Comparison of ENCODE assay signal across 8 cellular contexts in genomic region chrX:129905787-129906580, GRCh38. TPM values are rescaled to one million over a fixed set of nuclear protein-coding genes. Genes with fewer than 3 reads are reported as not detected.
A peak's percentile ranks its signal among the peaks of the same experiment; 100 is the strongest.
DNase-seq lines count a peak whose midpoint lies in the region; ATAC-seq and TF ChIP-seq lines count a peak whose summit lies in the region.

A gene with protein sequence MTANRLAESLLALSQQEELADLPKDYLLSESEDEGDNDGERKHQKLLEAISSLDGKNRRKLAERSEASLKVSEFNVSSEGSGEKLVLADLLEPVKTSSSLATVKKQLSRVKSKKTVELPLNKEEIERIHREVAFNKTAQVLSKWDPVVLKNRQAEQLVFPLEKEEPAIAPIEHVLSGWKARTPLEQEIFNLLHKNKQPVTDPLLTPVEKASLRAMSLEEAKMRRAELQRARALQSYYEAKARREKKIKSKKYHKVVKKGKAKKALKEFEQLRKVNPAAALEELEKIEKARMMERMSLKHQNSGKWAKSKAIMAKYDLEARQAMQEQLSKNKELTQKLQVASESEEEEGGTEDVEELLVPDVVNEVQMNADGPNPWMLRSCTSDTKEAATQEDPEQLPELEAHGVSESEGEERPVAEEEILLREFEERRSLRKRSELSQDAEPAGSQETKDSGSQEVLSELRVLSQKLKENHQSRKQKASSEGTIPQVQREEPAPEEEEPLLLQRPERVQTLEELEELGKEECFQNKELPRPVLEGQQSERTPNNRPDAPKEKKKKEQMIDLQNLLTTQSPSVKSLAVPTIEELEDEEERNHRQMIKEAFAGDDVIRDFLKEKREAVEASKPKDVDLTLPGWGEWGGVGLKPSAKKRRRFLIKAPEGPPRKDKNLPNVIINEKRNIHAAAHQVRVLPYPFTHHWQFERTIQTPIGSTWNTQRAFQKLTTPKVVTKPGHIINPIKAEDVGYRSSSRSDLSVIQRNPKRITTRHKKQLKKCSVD (plus strand): TSS chrX:129906164. CDS start chrX:129906211, 47 bp downstream.

- POLR2A ChIA-PET in Panc1 (lab: Charles Lee) = interaction anchor here (0.6 kb wide), 2 partner anchors 20 to 34 kb away, joined by 3 to 4 read pairs; no protein-coding TSS in a partner anchor

- BruUV-seq in Panc1 (replicated peaks; lab: Mats Ljungman, UMichigan) = TSS peak; percentile 89

- H3K4me1 Mint-ChIP-seq in activated T-cell treated with anti-CD3 and anti-CD28 coated beads, Interleukin-2, amount 50 U/mL, for 4 hours (ENCODE audit: low read depth) = peaks cover 10% of the 10 kb centered on the region

- H3K4me1 ChIP-seq in Panc1 (ENCODE audit: control insufficient read depth, insufficient read depth, low read length) = peaks cover 14% of the 10 kb centered on the region
- H3K4me1 ChIP-seq in esophagus (ENCODE audit: control insufficient read depth in 2 of 2, insufficient read depth in 2 of 2, low read length in 1 of 2) = no peaks in the 10 kb centered on the region
- H3K4me1 ChIP-seq in mucosa of stomach (ENCODE audit: control insufficient read depth, insufficient read depth, low read length) = no peaks in the 10 kb centered on the region

- no peaks in the 10 kb centered on the region for H3K27me3 Mint-ChIP-seq in activated T-cell treated with anti-CD3 and anti-CD28 coated beads, Interleukin-2, amount 50 U/mL, for 4 hours (ENCODE audit: low read depth)

- DNase-seq in DMS53 (lab: John Stamatoyannopoulos, UW) = peak; percentile 97
- peak; percentile 24 for DNase-seq in KG1 (lab: John Stamatoyannopoulos, UW)
- peak; percentile 78 for DNase-seq in Panc1 (ENCODE audit: low read depth, low spot score)
- peak; percentile 77 for DNase-seq in activated T-cell treated with anti-CD3 and anti-CD28 coated beads, Interleukin-2, amount 50 U/mL, for 4 hours
- DNase-seq in stimulated activated CD8-positive, alpha-beta memory T cell treated with anti-CD3 and anti-CD28 coated beads, Interleukin-7, amount 100 ng/mL, for 1 hour (ENCODE audit: low read depth in 2 of 2) = peak; percentile 56 to 66

- no peaks in the 10 kb centered on the region for H3K9me3 ChIP-seq in Panc1 (ENCODE audit: control insufficient read depth, insufficient read depth, low read depth, low read length)
- no peaks in the 10 kb centered on the region for H3K9me3 ChIP-seq in esophagus (ENCODE audit: control insufficient read depth in 2 of 2, insufficient read depth in 1 of 2, low read depth in 1 of 2, low read length in 1 of 2)
- H3K9me3 ChIP-seq in mucosa of stomach (ENCODE audit: control insufficient read depth, low read length) = no peaks in the 10 kb centered on the region

- intact Hi-C loops in Panc1 (cut with micrococcal nuclease; ENCODE audit: unreplicated experiment) = loop anchor here (10.0 kb wide), 1 partner anchor 301 kb away; no protein-coding TSS in a partner anchor

- no peak for TF ChIP-seq CTCF in Panc1 (IDR thresholded peaks at IDR 0.05)

- ATAC-seq in GM21723 (IDR thresholded peaks at IDR 0.05; ENCODE audit: unreplicated experiment) = peak; percentile 95
- peak; percentile 99 for ATAC-seq in Panc1
- ATAC-seq in activated T-cell treated with anti-CD3 and anti-CD28 coated beads, Interleukin-2, amount 50 U/mL, for 4 hours = peak; percentile 96 to 98

- no peaks in the 10 kb centered on the region for H3K9me3 Mint-ChIP-seq in activated T-cell treated with anti-CD3 and anti-CD28 coated beads, Interleukin-2, amount 50 U/mL, for 4 hours

- in situ Hi-C loops in Panc1 (cut with HindIII; ENCODE audit: low pct_unique_long_range_greater_than_20kb, low sequenced_read_pairs) = no loop called here

- H3K9ac ChIP-seq in mucosa of stomach (ENCODE audit: low read length) = peak within 1 kb of the TSS; percentile 79

- H3K36me3 Mint-ChIP-seq in activated T-cell treated with anti-CD3 and anti-CD28 coated beads, Interleukin-2, amount 50 U/mL, for 4 hours (ENCODE audit: insufficient read depth) = peaks cover 13% of the 10 kb centered on the region

- peak within 1 kb of the TSS; percentile 92 for H3K4me3 Mint-ChIP-seq in activated T-cell treated with anti-CD3 and anti-CD28 coated beads, Interleukin-2, amount 50 U/mL, for 4 hours

- H3K27me3 ChIP-seq in Panc1 (ENCODE audit: control insufficient read depth, insufficient read depth, low read length) = no peaks in the 10 kb centered on the region
- H3K27me3 ChIP-seq in esophagus (ENCODE audit: control insufficient read depth in 1 of 2, insufficient read depth in 2 of 2, low read length in 2 of 2) = no peaks in the 10 kb centered on the region
- H3K27me3 ChIP-seq in mucosa of stomach (ENCODE audit: control insufficient read depth, insufficient read depth, low read length) = no peaks in the 10 kb centered on the region

- CTCF ChIA-PET in Panc1 (lab: Charles Lee) = interaction anchor here (0.6 to 1.1 kb wide), 3 partner anchors 268 to 305 kb away, joined by 3 to 4 read pairs (median 4); no protein-coding TSS in a partner anchor

- 1 to 30% methylated on average over 53 of the region's 53 CpGs for WGBS in esophagus, 2 donors

- H3K27ac ChIP-seq in Panc1 (ENCODE audit: low read length) (peak within 1 kb of the TSS; percentile 96), esophagus (ENCODE audit: low read depth in 2 of 2, low read length in 1 of 2) (peak within 1 kb of the TSS; percentile 70 to 83)

- H3K36me3 ChIP-seq in Panc1 (ENCODE audit: control insufficient read depth, insufficient read depth, low read length) = peaks cover 26% of the 10 kb centered on the region
- no peaks in the 10 kb centered on the region for H3K36me3 ChIP-seq in esophagus (ENCODE audit: control insufficient read depth in 2 of 2, insufficient read depth in 2 of 2, low read length in 1 of 2)
- no peaks in the 10 kb centered on the region for H3K36me3 ChIP-seq in mucosa of stomach (ENCODE audit: control insufficient read depth, insufficient read depth, low read length)

- H3K4me3 ChIP-seq in Panc1 (ENCODE audit: low read depth in 2 of 2, low read length in 2 of 2) (peak within 1 kb of the TSS; percentile 95 to 98), esophagus (ENCODE audit: low read depth in 1 of 2, low read length in 2 of 2) (peak within 1 kb of the TSS; percentile 67 to 70), mucosa of stomach (ENCODE audit: low read length) (peak within 1 kb of the TSS; percentile 46)

RNA-seq across cellular contexts. Expression of the gene that starts here (rescaled TPM):
- 64.2 TPM for total RNA-seq in Panc1 (2021; ENCODE audit: unreplicated experiment)
- 38.1 TPM for polyA plus RNA-seq in Panc1 (2012; ENCODE audit: insufficient read length)
- 10 to 100 TPM; 73.1 to 83.3 (median 79.2) TPM for total RNA-seq in activated T-cell treated with anti-CD3 and anti-CD28 coated beads, Interleukin-2, amount 50 U/mL, for 4 hours
- polyA plus RNA-seq in esophagus = 10 to 100 TPM in 1 of 2 donors, 1 to 10 TPM in 1; 8.3 to 14.1 TPM

Comparison
In these comparisons a context has a peak if more than half of its experiments do, and no peak if none do; other contexts are left out.
1. Peak in every context shown above with its lines: DNase-seq, ATAC-seq, H3K4me3 ChIP-seq and H3K27ac ChIP-seq.
2. DNase-seq: peak in every context shown above with its lines; median percentile 97 in DMS53; 78 in Panc1; 77 in activated T-cell treated with anti-CD3 and anti-CD28 coated beads, Interleukin-2, amount 50 U/mL, for 4 hours; 61 in stimulated activated CD8-positive, alpha-beta memory T cell treated with anti-CD3 and anti-CD28 coated beads, Interleukin-7, amount 100 ng/mL, for 1 hour; 24 in KG1.
3. H3K4me3 ChIP-seq: peak in every context shown above with its lines; median percentile 96 in Panc1; 68 in esophagus; 46 in mucosa of stomach.